8 cellular contexts compared by ENCODE assay signal in the genomic region with DNA sequence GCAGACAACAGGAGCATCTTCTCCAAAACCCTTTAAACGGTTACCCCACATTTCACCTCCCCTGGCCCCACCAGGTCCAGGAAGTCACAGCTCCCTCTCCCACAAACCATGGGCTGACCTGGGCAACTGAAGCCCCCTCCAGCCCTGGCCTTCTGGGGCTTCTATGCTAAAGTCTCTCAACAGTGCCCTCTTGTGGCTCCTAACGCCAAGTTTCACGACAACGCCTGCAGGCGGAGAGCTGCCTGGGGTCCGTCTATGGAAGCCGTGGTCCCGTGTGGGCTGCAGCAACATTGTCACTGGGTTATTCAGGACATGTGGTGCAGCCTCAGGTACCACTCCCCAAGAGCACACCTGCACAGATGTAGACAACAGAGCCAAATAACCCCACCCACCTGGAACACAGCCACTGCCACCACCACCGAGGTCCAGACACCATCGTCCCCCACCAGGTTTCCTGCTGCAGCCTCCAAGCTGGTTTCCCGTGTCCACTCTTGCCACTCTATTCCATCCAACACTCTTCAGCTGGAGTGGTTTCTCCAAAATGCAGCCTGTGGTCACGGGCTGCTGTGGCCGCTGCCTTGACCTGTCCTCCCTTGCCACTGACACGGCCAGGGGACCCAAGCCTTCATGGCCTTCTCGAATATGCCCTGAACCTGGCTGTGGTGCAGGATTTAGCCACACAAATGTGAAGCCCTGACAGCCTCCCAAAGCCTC. TPM values are rescaled to one million over a fixed set of nuclear protein-coding genes. Genes with fewer than 3 reads are reported as not detected.
DNase-seq lines count a peak whose midpoint lies in the region; ATAC-seq lines count a peak whose summit lies in the region.

No MANE protein-coding gene starts in this region.

- H3K27ac ChIP-seq in iPS DF 6.9 (ENCODE audit: low read length), result no peak overlapping the region

- no peak overlapping the region for H3K4me3 ChIP-seq in iPS DF 6.9 (ENCODE audit: low read length)

- no peaks in the 10 kb centered on the region for H3K27me3 ChIP-seq in iPS DF 6.9 (ENCODE audit: control insufficient read depth, insufficient read depth, low read length)

- H3K9me3 Mint-ChIP-seq in activated naive CD4-positive, alpha-beta T cell treated with anti-CD3 and anti-CD28 coated beads, Interleukin-2, amount 50 U/mL, for 72 hours, result no peaks in the 10 kb centered on the region

- H3K36me3 Mint-ChIP-seq in activated naive CD4-positive, alpha-beta T cell treated with anti-CD3 and anti-CD28 coated beads, Interleukin-2, amount 50 U/mL, for 72 hours, result peaks cover 0 to 11% of the 10 kb centered on the region in 2 donors

- no peaks in the 10 kb centered on the region for H3K4me1 ChIP-seq in iPS DF 6.9 (ENCODE audit: control insufficient read depth, insufficient read depth, low read length)

- H3K27ac Mint-ChIP-seq in activated naive CD4-positive, alpha-beta T cell treated with anti-CD3 and anti-CD28 coated beads, Interleukin-2, amount 50 U/mL, for 72 hours, result no peak overlapping the region

- H3K9me3 ChIP-seq in iPS DF 6.9 (ENCODE audit: control insufficient read depth, insufficient read depth, low read length), result no peaks in the 10 kb centered on the region

- H3K36me3 ChIP-seq in iPS DF 6.9 (ENCODE audit: control insufficient read depth, insufficient read depth, low read length), result no peaks in the 10 kb centered on the region

- WGBS in iPS DF 6.9 (ENCODE audit: insufficient coverage, insufficient read length), result no CpG with 5 or more reads among the region's 15 CpGs

- peak; percentile 29 to 61 for ATAC-seq in activated naive CD4-positive, alpha-beta T cell treated with anti-CD3 and anti-CD28 coated beads, Interleukin-2, amount 50 U/mL, for 72 hours
- ATAC-seq in GM19455 (IDR thresholded peaks at IDR 0.05; ENCODE audit: unreplicated experiment), result no peak

- DNase-seq in GM03348 (ENCODE audit: low spot score), result peak; percentile 67
- peak; percentile 32 for DNase-seq in NCI-H748 (lab: John Stamatoyannopoulos, UW; ENCODE audit: unreplicated experiment)
- peak in 1 of 2 donors; percentile 55 for DNase-seq in activated naive CD4-positive, alpha-beta T cell treated with anti-CD3 and anti-CD28 coated beads, Interleukin-2, amount 50 U/mL, for 72 hours (ENCODE audit: low spot score in 2 of 2)
- DNase-seq in iPS DF 6.9 (ENCODE audit: low read depth, low spot score), result peak; percentile 55
- peak; percentile 13 for DNase-seq in stimulated activated CD8-positive, alpha-beta memory T cell treated with anti-CD3 and anti-CD28 coated beads, Interleukin-4, amount 100 ng/mL, for 24 hours (ENCODE audit: low read depth)
- DNase-seq in SKM-1 treated with dmso at 0.1 percent for 144 hours (lab: John Stamatoyannopoulos, UW; ENCODE audit: unreplicated experiment), result no peak
- DNase-seq in DMS153 (lab: John Stamatoyannopoulos, UW), result no peak

RNA-seq across cellular contexts. Expression of a gene that starts 19.1 kb away (rescaled TPM):
- 10 to 100 TPM; 12.2 to 16.9 TPM for total RNA-seq in activated naive CD4-positive, alpha-beta T cell treated with anti-CD3 and anti-CD28 coated beads, Interleukin-2, amount 50 U/mL, for 72 hours

Comparison
In these comparisons a context has a peak if more than half of its experiments do, and no peak if none do; other contexts are left out.
1. DNase-seq: peak in GM03348 (single experiment), NCI-H748 (single experiment), iPS DF 6.9 (single experiment) and stimulated activated CD8-positive, alpha-beta memory T cell treated with anti-CD3 and anti-CD28 coated beads, Interleukin-4, amount 100 ng/mL, for 24 hours (single experiment); none in SKM-1 treated with dmso at 0.1 percent for 144 hours (single experiment) and DMS153 (single experiment).